28 cellular contexts compared by ENCODE assay signal in the genomic region with DNA sequence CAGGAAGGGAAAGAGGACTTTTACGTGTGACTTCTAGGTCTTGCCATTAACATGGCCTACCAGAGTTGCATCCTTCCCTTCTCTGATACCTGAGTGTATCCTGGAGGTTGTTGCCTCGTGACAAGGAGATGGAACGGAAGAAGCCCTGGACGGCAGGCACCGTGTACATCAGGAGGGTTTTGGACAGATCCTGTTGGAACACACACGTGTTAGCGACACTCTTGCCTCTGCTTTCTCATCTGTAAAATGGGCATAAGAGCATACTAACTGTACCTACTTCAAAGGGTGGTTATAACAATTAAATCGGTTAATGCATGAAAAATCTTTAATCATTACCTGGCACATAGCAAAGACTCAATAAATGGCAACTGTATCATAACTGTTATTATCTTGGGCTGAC. TPM values are rescaled to one million over a fixed set of nuclear protein-coding genes. Genes with fewer than 3 reads are reported as not detected.
"Had no signal": no experiment of that assay in that cellular context is flagged by ENCODE, and none has a peak within 500 bp of the region (broad histone marks: within the 10 kb centered on the region; RNA-seq: fewer than 3 reads in every experiment).

No MANE protein-coding gene starts in this region.

- H3K4me1 Mint-ChIP-seq: mesothelial cell of epicardium; naive B cell; neural progenitor cell; stimulated activated memory B cell treated with anti-CD40 and anti-IgM and Interleukin-4, amounts not matched to agents 10 μg/mL and 1 μg/mL and 100 μg/mL, for 72 hours had no signal

- H3K4me2 ChIP-seq: neural progenitor cell had no signal

- H3K9me3 ChIP-seq: gastrocnemius medialis, mucosa of descending colon, prostate gland, spleen, stomach, thyroid gland had no signal

- H3K27me3 ChIP-seq: dorsolateral prefrontal cortex, gastrocnemius medialis, neural progenitor cell, spleen, stomach, thyroid gland had no signal

- H3K27ac ChIP-seq: epithelial cell of prostate, neural progenitor cell, parathyroid adenoma, prostate gland, skin epidermis, spleen, stomach, thyroid gland had no signal

- H3K4me3 ChIP-seq: dorsolateral prefrontal cortex, gastrocnemius medialis, lung, mucosa of descending colon, neural progenitor cell, prostate gland, skin epidermis, spleen, stomach, thyroid gland had no signal

- H3K9me3 Mint-ChIP-seq: mesothelial cell of epicardium; naive B cell; natural killer cell treated with Interleukin-12 subunit alpha and Interleukin-12 subunit beta and Interleukin-15 and Interleukin-18, amount 100 ng/mL, for 72 hours; neural progenitor cell; stimulated activated memory B cell treated with anti-CD40 and anti-IgM and Interleukin-4, amounts not matched to agents 10 μg/mL and 1 μg/mL and 100 μg/mL, for 72 hours; type B pancreatic cell had no signal

- ATAC-seq: esophagus mucosa; gastrocnemius medialis; mucosa of descending colon; natural killer cell treated with Interleukin-12 subunit alpha and Interleukin-12 subunit beta and Interleukin-15 and Interleukin-18, amount 100 ng/mL, for 72 hours; right cardiac atrium; stimulated activated memory B cell treated with anti-CD40 and anti-IgM and Interleukin-4, amounts not matched to agents 10 μg/mL and 1 μg/mL and 100 μg/mL, for 72 hours had no signal

- H3K27me3 Mint-ChIP-seq: naive B cell; natural killer cell treated with Interleukin-12 subunit alpha and Interleukin-12 subunit beta and Interleukin-15 and Interleukin-18, amount 100 ng/mL, for 72 hours; stimulated activated memory B cell treated with anti-CD40 and anti-IgM and Interleukin-4, amounts not matched to agents 10 μg/mL and 1 μg/mL and 100 μg/mL, for 72 hours; type B pancreatic cell had no signal

- H3K4me3 Mint-ChIP-seq: mesothelial cell of epicardium; natural killer cell treated with Interleukin-12 subunit alpha and Interleukin-12 subunit beta and Interleukin-15 and Interleukin-18, amount 100 ng/mL, for 72 hours; neural progenitor cell; stimulated activated memory B cell treated with anti-CD40 and anti-IgM and Interleukin-4, amounts not matched to agents 10 μg/mL and 1 μg/mL and 100 μg/mL, for 72 hours; type B pancreatic cell had no signal

- H3K27ac Mint-ChIP-seq: mesothelial cell of epicardium; natural killer cell treated with Interleukin-12 subunit alpha and Interleukin-12 subunit beta and Interleukin-15 and Interleukin-18, amount 100 ng/mL, for 72 hours; neural progenitor cell; stimulated activated memory B cell treated with anti-CD40 and anti-IgM and Interleukin-4, amounts not matched to agents 10 μg/mL and 1 μg/mL and 100 μg/mL, for 72 hours; type B pancreatic cell had no signal

- H3K79me2 ChIP-seq: parathyroid adenoma had no signal

- H3K36me3 ChIP-seq: neural progenitor cell had no signal

- DNase-seq: dorsolateral prefrontal cortex; effector CD4-positive, alpha-beta T cell; foreskin fibroblast; gastrocnemius medialis; mesenchymal stem cell; mucosa of descending colon; naive B cell; right cardiac atrium; spleen; stimulated activated CD4-positive, alpha-beta T cell treated with anti-CD3 and anti-CD28 coated beads, Interleukin-4, amount 100 ng/mL, for 4 hours; stomach; thyroid gland had no signal

- FAIRE-seq: colon, keratinocyte had no signal

- H3K9ac ChIP-seq: neural progenitor cell, parathyroid adenoma had no signal

- H3K4me1 ChIP-seq: neural progenitor cell, parathyroid adenoma, prostate gland, spleen, stomach, thyroid gland had no signal

- H2AFZ ChIP-seq: neural progenitor cell, parathyroid adenoma had no signal

RNA-seq across cellular contexts. Expression of a gene that starts 59.5 kb away (rescaled TPM):
- total RNA-seq: esophagus mucosa; glomerular endothelial cell; liver; mesothelial cell of epicardium; natural killer cell treated with Interleukin-12 subunit alpha and Interleukin-12 subunit beta and Interleukin-15 and Interleukin-18, amount 100 ng/mL, for 72 hours; osteoblast; spleen had no signal
- polyA plus RNA-seq: keratinocyte had no signal
